ENCODE assay signal across 8 cellular contexts in the genomic region with DNA sequence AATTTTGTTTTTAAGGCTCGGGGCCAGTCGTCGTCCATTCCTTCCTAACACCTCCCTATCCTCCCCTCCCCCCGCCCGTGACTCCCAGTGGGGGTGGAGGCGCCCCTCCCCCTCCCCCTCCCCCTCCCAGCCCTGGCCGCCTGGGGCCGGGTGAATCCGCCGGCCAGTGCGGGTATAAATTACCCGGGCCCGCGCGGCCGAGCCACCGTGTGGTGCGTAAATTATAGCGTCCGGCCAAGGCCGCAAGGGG. TPM values are rescaled to one million over a fixed set of nuclear protein-coding genes. Genes with fewer than 3 reads are reported as not detected.
DNase-seq lines count a peak whose midpoint lies in the region; ATAC-seq and TF ChIP-seq lines count a peak whose summit lies in the region.

No MANE protein-coding gene starts in this region.

- peak overlapping the region; percentile 30 for H2AFZ ChIP-seq in hepatocyte

- H3K4me3 ChIP-seq in HUES64 (ENCODE audit: low read length) (peak overlapping the region; percentile 80), hepatocyte (peak overlapping the region; percentile 81)

- peak overlapping the region; percentile 98 for H3K27ac ChIP-seq in HUES64 (ENCODE audit: low read depth, low read length)
- peak overlapping the region; percentile 96 for H3K27ac ChIP-seq in hepatocyte

- H4K20me1 ChIP-seq in hepatocyte (ENCODE audit: insufficient read depth, poor library complexity, severe bottlenecking) = peaks cover 59% of the 10 kb centered on the region

- peaks cover 65% of the 10 kb centered on the region for H3K79me2 ChIP-seq in hepatocyte

- no peaks in the 10 kb centered on the region for H3K9me3 Mint-ChIP-seq in activated CD4-positive, alpha-beta memory T cell treated with anti-CD3 and anti-CD28 coated beads, Interleukin-2, amount 10 ng/mL, durations not matched to agents 7 days and 5 days
- no peaks in the 10 kb centered on the region for H3K9me3 Mint-ChIP-seq in stimulated activated effector memory CD8-positive, alpha-beta T cell treated with anti-CD3 and anti-CD28 coated beads, Interleukin-12 subunit alpha, Interleukin-12 subunit beta, amount 100 ng/mL, for 72 hours

- peak overlapping the region; percentile 80 for H3K9ac ChIP-seq in HUES64 (ENCODE audit: low read depth, low read length)

- ATAC-seq in stimulated activated effector memory CD8-positive, alpha-beta T cell treated with anti-CD3 and anti-CD28 coated beads, Interleukin-12 subunit alpha, Interleukin-12 subunit beta, amount 100 ng/mL, for 72 hours = no peak
- ATAC-seq in GM21381 (IDR thresholded peaks at IDR 0.05; ENCODE audit: unreplicated experiment) (no peak), esophagus mucosa (no peak)

- no peaks in the 10 kb centered on the region for H3K9me3 ChIP-seq in HUES64 (ENCODE audit: insufficient read depth, low read depth, low read length)
- no peaks in the 10 kb centered on the region for H3K9me3 ChIP-seq in hepatocyte (ENCODE audit: low read depth)

- H3K4me3 Mint-ChIP-seq in activated CD4-positive, alpha-beta memory T cell treated with anti-CD3 and anti-CD28 coated beads, Interleukin-2, amount 10 ng/mL, durations not matched to agents 7 days and 5 days = peak overlapping the region; percentile 63
- H3K4me3 Mint-ChIP-seq in stimulated activated effector memory CD8-positive, alpha-beta T cell treated with anti-CD3 and anti-CD28 coated beads, Interleukin-12 subunit alpha, Interleukin-12 subunit beta, amount 100 ng/mL, for 72 hours = peak overlapping the region; percentile 68

- POLR2A ChIA-PET in activated CD4-positive, alpha-beta memory T cell treated with anti-CD3 and anti-CD28 coated beads, Interleukin-2, amount 10 ng/mL, durations not matched to agents 7 days and 5 days (lab: Charles Lee) = interaction anchor here (5.3 kb wide), 1 partner anchor 58 kb away, joined by 41 read pairs; no protein-coding TSS in a partner anchor

- no peak for DNase-seq in activated CD4-positive, alpha-beta memory T cell treated with anti-CD3 and anti-CD28 coated beads, Interleukin-2, amount 10 ng/mL, durations not matched to agents 7 days and 5 days
- DNase-seq in hepatocyte (ENCODE audit: low spot score) (no peak), NCI-H2227 (lab: John Stamatoyannopoulos, UW; ENCODE audit: unreplicated experiment) (no peak), NCI-H2029 treated with DMSO at 0.1 percent for 48 hours (lab: John Stamatoyannopoulos, UW) (no peak)
- no peak for DNase-seq in stimulated activated effector memory CD8-positive, alpha-beta T cell treated with anti-CD3 and anti-CD28 coated beads, Interleukin-12 subunit alpha, Interleukin-12 subunit beta, amount 100 ng/mL, for 72 hours (ENCODE audit: low spot score in 2 of 2)

- peaks cover 11% of the 10 kb centered on the region for H3K27me3 Mint-ChIP-seq in activated CD4-positive, alpha-beta memory T cell treated with anti-CD3 and anti-CD28 coated beads, Interleukin-2, amount 10 ng/mL, durations not matched to agents 7 days and 5 days

- WGBS in HUES64 = 0% methylated on average over 15 of the region's 21 CpGs
- WGBS in hepatocyte (ENCODE audit: low lambda C conversion rate, missing lambda C conversion rate) = 0% methylated on average over 14 of the region's 21 CpGs

- H3K4me1 ChIP-seq in HUES64 (ENCODE audit: insufficient read depth, low read length) (peaks cover 40% of the 10 kb centered on the region), hepatocyte (ENCODE audit: insufficient read depth) (peaks cover 62% of the 10 kb centered on the region)

- no peak for TF ChIP-seq CTCF in hepatocyte (IDR thresholded peaks at IDR 0.05; ENCODE audit: poor library complexity)

- peaks cover 37% of the 10 kb centered on the region for H3K4me1 Mint-ChIP-seq in activated CD4-positive, alpha-beta memory T cell treated with anti-CD3 and anti-CD28 coated beads, Interleukin-2, amount 10 ng/mL, durations not matched to agents 7 days and 5 days
- H3K4me1 Mint-ChIP-seq in stimulated activated effector memory CD8-positive, alpha-beta T cell treated with anti-CD3 and anti-CD28 coated beads, Interleukin-12 subunit alpha, Interleukin-12 subunit beta, amount 100 ng/mL, for 72 hours = peaks cover 50% of the 10 kb centered on the region

- H3K27ac Mint-ChIP-seq in activated CD4-positive, alpha-beta memory T cell treated with anti-CD3 and anti-CD28 coated beads, Interleukin-2, amount 10 ng/mL, durations not matched to agents 7 days and 5 days = no peak overlapping the region
- no peak overlapping the region for H3K27ac Mint-ChIP-seq in stimulated activated effector memory CD8-positive, alpha-beta T cell treated with anti-CD3 and anti-CD28 coated beads, Interleukin-12 subunit alpha, Interleukin-12 subunit beta, amount 100 ng/mL, for 72 hours

- peak overlapping the region; percentile 100 for H3K4me2 ChIP-seq in hepatocyte

- no peaks in the 10 kb centered on the region for H3K36me3 Mint-ChIP-seq in activated CD4-positive, alpha-beta memory T cell treated with anti-CD3 and anti-CD28 coated beads, Interleukin-2, amount 10 ng/mL, durations not matched to agents 7 days and 5 days (ENCODE audit: low read depth)
- H3K36me3 Mint-ChIP-seq in stimulated activated effector memory CD8-positive, alpha-beta T cell treated with anti-CD3 and anti-CD28 coated beads, Interleukin-12 subunit alpha, Interleukin-12 subunit beta, amount 100 ng/mL, for 72 hours = peaks cover 7% of the 10 kb centered on the region

- CTCF ChIA-PET in activated CD4-positive, alpha-beta memory T cell treated with anti-CD3 and anti-CD28 coated beads, Interleukin-2, amount 10 ng/mL, durations not matched to agents 7 days and 5 days (lab: Charles Lee) = interaction anchor here (1.1 to 3.2 kb wide), 7 partner anchors 54 to 195 kb away, joined by 3 to 32 read pairs (median 8); no protein-coding TSS in a partner anchor

- H3K27me3 ChIP-seq in HUES64 (ENCODE audit: insufficient read depth, low read length) (peaks cover 16% of the 10 kb centered on the region), hepatocyte (no peaks in the 10 kb centered on the region)

- H3K9me2 ChIP-seq in hepatocyte (replicated peaks; ENCODE audit: insufficient read depth) = no peaks in the 10 kb centered on the region

- H3K36me3 ChIP-seq in HUES64 (ENCODE audit: insufficient read depth, low read length) (no peaks in the 10 kb centered on the region), hepatocyte (replicated peaks; ENCODE audit: insufficient read depth, low read depth) (no peaks in the 10 kb centered on the region)

RNA-seq across cellular contexts. Expression of gene GSE1, which starts 2.0 kb away (rescaled TPM):
- polyA plus RNA-seq in HUES64 (2013, experiment 1 of 2) = 33.4 TPM
- 32.2 TPM for polyA plus RNA-seq in HUES64 (2013, experiment 2 of 2)
- 10 to 100 TPM; 18.4 to 19.8 TPM for total RNA-seq in activated CD4-positive, alpha-beta memory T cell treated with anti-CD3 and anti-CD28 coated beads, Interleukin-2, amount 10 ng/mL, durations not matched to agents 7 days and 5 days
- total RNA-seq in hepatocyte (32.8 and 43.5 TPM in 2 replicates), esophagus mucosa (23.9 TPM)
- polyA plus RNA-seq in hepatocyte = 27.9 and 33.1 TPM in 2 replicates
